In genomic region chr1:226940029-226940805, GRCh38 we compare ENCODE assay signal across 8 cellular contexts. TPM values are rescaled to one million over a fixed set of nuclear protein-coding genes. Genes with fewer than 3 reads are reported as not detected.
A peak's percentile ranks its signal among the peaks of the same experiment; 100 is the strongest.
DNase-seq lines count a peak whose midpoint lies in the region; ATAC-seq, FAIRE-seq and TF ChIP-seq lines count a peak whose summit lies in the region.

TSS of gene COQ8A (plus strand) at chr1:226940294. CDS start at chr1:226961386, 21,092 bp downstream.

- H3K9me3 ChIP-seq in CD8-positive, alpha-beta T cell (ENCODE audit: low read length) = no peaks in the 10 kb centered on the region
- no peaks in the 10 kb centered on the region for H3K9me3 ChIP-seq in effector memory CD4-positive, alpha-beta T cell (ENCODE audit: control insufficient read depth, low read length)
- H3K9me3 ChIP-seq in lung (ENCODE audit: control insufficient read depth in 2 of 2, insufficient read depth in 1 of 2, low read length in 1 of 2) = no peaks in the 10 kb centered on the region

- H3K27me3 ChIP-seq in CD8-positive, alpha-beta T cell (ENCODE audit: insufficient read depth, low read length) = no peaks in the 10 kb centered on the region
- H3K27me3 ChIP-seq in effector memory CD4-positive, alpha-beta T cell (replicated peaks; ENCODE audit: control insufficient read depth, insufficient read depth, low read length, poor library complexity, severe bottlenecking) = no peaks in the 10 kb centered on the region
- H3K27me3 ChIP-seq in lung (ENCODE audit: control insufficient read depth, insufficient read depth) = no peaks in the 10 kb centered on the region

- peak; percentile 90 for ATAC-seq in CD8-positive, alpha-beta T cell
- ATAC-seq in GM21381 (IDR thresholded peaks at IDR 0.05; ENCODE audit: unreplicated experiment) (peak; percentile 96), lung (ENCODE audit: insufficient read depth, low FRiP score) (peak; percentile 97)

- peak within 1 kb of the TSS; percentile 92 for H3K4me3 ChIP-seq in CD8-positive, alpha-beta T cell (ENCODE audit: low read depth, low read length)
- peak within 1 kb of the TSS; percentile 73 for H3K4me3 ChIP-seq in effector memory CD4-positive, alpha-beta T cell (ENCODE audit: insufficient read depth, low read depth, low read length, poor library complexity, severe bottlenecking)
- H3K4me3 ChIP-seq in lung = peak within 1 kb of the TSS; percentile 75

- H3K9me3 Mint-ChIP-seq in CD8-positive, alpha-beta T cell = peaks cover 4% of the 10 kb centered on the region

- no peak for TF ChIP-seq CTCF in CD8-positive, alpha-beta T cell (IDR thresholded peaks at IDR 0.05)
- no peak for TF ChIP-seq CTCF in lung (IDR thresholded peaks at IDR 0.05; ENCODE audit: control extremely low read depth, extremely low read depth)

- no peaks in the 10 kb centered on the region for H3K36me3 ChIP-seq in CD8-positive, alpha-beta T cell (ENCODE audit: insufficient read depth, low read length)
- no peaks in the 10 kb centered on the region for H3K36me3 ChIP-seq in effector memory CD4-positive, alpha-beta T cell (ENCODE audit: control insufficient read depth, insufficient read depth, low read length)
- no peaks in the 10 kb centered on the region for H3K36me3 ChIP-seq in lung (ENCODE audit: control insufficient read depth in 2 of 2, insufficient read depth in 2 of 2, low read length in 2 of 2)

- CTCF ChIA-PET in CD8-positive, alpha-beta T cell (lab: Charles Lee) = no interaction called here

- no peaks in the 10 kb centered on the region for H3K27me3 Mint-ChIP-seq in CD8-positive, alpha-beta T cell (ENCODE audit: low read depth)

- POLR2A ChIA-PET in CD8-positive, alpha-beta T cell (lab: Charles Lee) = interaction anchor here (0.6 to 3.1 kb wide), 10 partner anchors 11 to 532 kb away, joined by 3 to 39 read pairs (median 4); partner anchors contain the start of genes ITPKB and PARP1

- H3K4me1 Mint-ChIP-seq in CD8-positive, alpha-beta T cell (ENCODE audit: low read depth) = peaks cover 49% of the 10 kb centered on the region

- peaks cover 38% of the 10 kb centered on the region for H3K4me1 ChIP-seq in CD8-positive, alpha-beta T cell (ENCODE audit: insufficient read depth, low read length)
- peaks cover 17% of the 10 kb centered on the region for H3K4me1 ChIP-seq in effector memory CD4-positive, alpha-beta T cell (ENCODE audit: control insufficient read depth, insufficient read depth, low read length, poor library complexity, severe bottlenecking)
- H3K4me1 ChIP-seq in lung (ENCODE audit: control insufficient read depth in 2 of 2, insufficient read depth in 2 of 2, low read length in 2 of 2) = peaks cover 7 to 25% of the 10 kb centered on the region in 2 donors

- H3K36me3 Mint-ChIP-seq in CD8-positive, alpha-beta T cell = peaks cover 5% of the 10 kb centered on the region

- peak within 1 kb of the TSS; percentile 93 for H3K27ac ChIP-seq in CD8-positive, alpha-beta T cell (ENCODE audit: low read depth, low read length)
- H3K27ac ChIP-seq in effector memory CD4-positive, alpha-beta T cell (ENCODE audit: insufficient read depth, low read length, poor library complexity, severe bottlenecking) = peak within 1 kb of the TSS; percentile 90
- H3K27ac ChIP-seq in lung (ENCODE audit: low read depth in 1 of 2, low read length in 1 of 2) = peak within 1 kb of the TSS; percentile 97 to 99

- intact Hi-C loops in CD8-positive, alpha-beta T cell (cut with DNase I, micrococcal nuclease) = loop anchor here (1.0 to 10.0 kb wide), 6 partner anchors 27 to 622 kb away; partner anchors contain the start of genes PARP1 (in 2 of the 2), ITPKB (in 1 of the 2) and ZNF678 (in 1 of the 2)

- peak within 1 kb of the TSS; percentile 97 for H3K27ac Mint-ChIP-seq in CD8-positive, alpha-beta T cell

- peak within 1 kb of the TSS; percentile 88 for H3K4me3 Mint-ChIP-seq in CD8-positive, alpha-beta T cell

- DNase-seq in CD8-positive, alpha-beta T cell = peak; percentile 97 to 99 (median 98)
- DNase-seq in HTR-8/SVneo (ENCODE audit: insufficient read length, low spot score) (peak; percentile 99), NOMO-1 treated with DMSO at 0.1 percent for 48 hours (lab: John Stamatoyannopoulos, UW; ENCODE audit: unreplicated experiment) (peak; percentile 99), lung (ENCODE audit: low spot score) (peak; percentile 99)
- DNase-seq in activated CD8-positive, alpha-beta memory T cell treated with anti-CD3 and anti-CD28 coated beads for 4 hours (ENCODE audit: low read depth in 2 of 2) = peak; percentile 95 to 98
- peak; percentile 97 to 99 (median 98) for DNase-seq in effector memory CD4-positive, alpha-beta T cell
- DNase-seq in stimulated activated CD4-positive, alpha-beta T cell treated with anti-CD3 and anti-CD28 coated beads, TNF-alpha, amount 100 ng/mL, for 24 hours (ENCODE audit: low read depth in 3 of 3) = peak; percentile 96 to 99 (median 97)

- FAIRE-seq in HTR-8/SVneo (lab: Jason Lieb, UNC) = peak; percentile 96

- 0% methylated on average over 49 to 73 of the region's 73 CpGs for WGBS in lung, 2 donors

RNA-seq across cellular contexts. Expression of gene COQ8A, which starts in this region (rescaled TPM):
- total RNA-seq in CD8-positive, alpha-beta T cell = 10 to 100 TPM; 82.6 to 90.0 TPM
- total RNA-seq in lung = 10 to 100 TPM; 27.4 to 50.5 TPM
- polyA plus RNA-seq in lung = 10 to 100 TPM; 16.2 to 30.7 TPM

Comparison
In these comparisons a context has a peak if more than half of its experiments do, and no peak if none do; other contexts are left out.
1. Peak in every context shown above with its lines: DNase-seq, ATAC-seq, H3K4me3 ChIP-seq and H3K27ac ChIP-seq.